Comparison of ENCODE assay signal across 8 cellular contexts in the genomic region with DNA sequence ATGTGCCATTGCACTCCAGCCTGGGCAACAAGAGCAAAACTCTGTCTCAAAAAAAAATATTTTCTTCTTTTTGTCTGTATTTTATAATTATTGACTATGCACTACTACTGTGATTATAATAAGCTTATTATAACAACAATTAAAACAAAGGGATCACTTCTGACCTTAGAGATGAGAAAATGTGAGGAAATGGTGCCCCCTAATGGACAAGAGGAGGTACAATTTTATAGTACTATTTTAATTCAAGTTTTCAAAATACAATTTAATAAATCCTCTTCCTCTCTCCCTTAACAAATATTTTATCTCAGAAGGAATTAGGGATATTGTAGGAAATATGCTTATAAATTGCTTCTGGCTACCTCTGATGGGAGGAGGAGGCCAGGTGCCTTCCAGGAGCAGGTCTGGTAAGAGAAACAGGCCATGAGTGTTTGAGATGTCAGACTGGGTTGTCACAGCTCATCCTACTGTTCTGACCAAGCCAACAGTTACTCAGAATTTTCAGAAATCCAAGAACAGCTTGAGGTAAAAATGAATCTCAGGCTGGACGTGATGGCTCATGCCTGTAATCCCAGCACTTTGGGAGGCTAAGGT. TPM values are rescaled to one million over a fixed set of nuclear protein-coding genes. Genes with fewer than 3 reads are reported as not detected.
DNase-seq lines count a peak whose midpoint lies in the region; ATAC-seq and TF ChIP-seq lines count a peak whose summit lies in the region.

No MANE protein-coding gene starts in this region.

- no peak overlapping the region for H3K27ac Mint-ChIP-seq in Caco-2 (ENCODE audit: unreplicated experiment)
- no peak overlapping the region for H3K27ac Mint-ChIP-seq in progenitor cell of endocrine pancreas

- DNase-seq in Caco-2 (peak in 1 of 2 experiments; percentile 2), HCEC 1CT (peak; percentile 49), fibroblast of mammary gland (ENCODE audit: low read depth) (peak; percentile 49), progenitor cell of endocrine pancreas (ENCODE audit: low spot score, unreplicated experiment) (no peak), islet precursor cell (no peak), NCI-H1048 (lab: John Stamatoyannopoulos, UW) (no peak)

- POLR2A ChIA-PET in Caco-2 (lab: Charles Lee) = no interaction called here

- no peaks in the 10 kb centered on the region for H3K9me3 ChIP-seq in Caco-2

- no peaks in the 10 kb centered on the region for H3K27me3 Mint-ChIP-seq in Caco-2 (ENCODE audit: insufficient read depth, unreplicated experiment)
- H3K27me3 Mint-ChIP-seq in progenitor cell of endocrine pancreas = no peaks in the 10 kb centered on the region

- H3K4me3 Mint-ChIP-seq in Caco-2 (ENCODE audit: unreplicated experiment) = no peak overlapping the region
- H3K4me3 Mint-ChIP-seq in progenitor cell of endocrine pancreas (ENCODE audit: low read depth) = no peak overlapping the region

- BruUV-seq in Caco-2 (replicated peaks; lab: Mats Ljungman, UMichigan) = no TSS peak

- CTCF ChIA-PET in Caco-2 (lab: Charles Lee) = interaction anchor here (0.6 to 1.1 kb wide), 3 partner anchors 132 to 288 kb away, joined by 3 to 10 read pairs (median 3); no protein-coding TSS in a partner anchor

- H3K27me3 ChIP-seq in Caco-2 (replicated peaks; ENCODE audit: control insufficient read depth, insufficient read depth, low read length) = no peaks in the 10 kb centered on the region

- H3K4me1 Mint-ChIP-seq in Caco-2 (ENCODE audit: low read depth, unreplicated experiment) = no peaks in the 10 kb centered on the region
- no peaks in the 10 kb centered on the region for H3K4me1 Mint-ChIP-seq in progenitor cell of endocrine pancreas (ENCODE audit: low read depth)

- H3K4me3 ChIP-seq in Caco-2 (ENCODE audit: low read depth, low read length) (no peak overlapping the region), fibroblast of mammary gland (ENCODE audit: control insufficient read depth, low read depth, low read length) (no peak overlapping the region)

- ATAC-seq in SK-N-SH treated with all-trans-retinoic acid at 6 μM for 48 hours (peak; percentile 37; the same call in 1 of the 3 replicates), HG03196 (IDR thresholded peaks at IDR 0.05; ENCODE audit: unreplicated experiment) (no peak)

- H3K9me3 Mint-ChIP-seq in Caco-2 (ENCODE audit: unreplicated experiment) (no peaks in the 10 kb centered on the region), progenitor cell of endocrine pancreas (ENCODE audit: low read depth) (no peaks in the 10 kb centered on the region)

- no peaks in the 10 kb centered on the region for H3K36me3 ChIP-seq in Caco-2 (ENCODE audit: control insufficient read depth, insufficient read depth, low read length)

- intact Hi-C loops in Caco-2 (cut with micrococcal nuclease; ENCODE audit: unreplicated experiment) = loop anchor here (1.0 kb wide), 1 partner anchor 288 kb away; no protein-coding TSS in a partner anchor

- H3K4me1 ChIP-seq in Caco-2 = no peaks in the 10 kb centered on the region

- H3K36me3 Mint-ChIP-seq in Caco-2 (ENCODE audit: insufficient read depth, unreplicated experiment) = peaks cover 15% of the 10 kb centered on the region
- peaks cover 10% of the 10 kb centered on the region for H3K36me3 Mint-ChIP-seq in progenitor cell of endocrine pancreas (ENCODE audit: insufficient read depth)

- TF ChIP-seq CTCF in Caco-2 (IDR thresholded peaks at IDR 0.05; ENCODE audit: insufficient read depth in 1 of 2, low read depth in 1 of 2, low read length in 1 of 2, severe bottlenecking in 1 of 2, unreplicated experiment in 1 of 2) (peak; percentile 11 to 29), fibroblast of mammary gland (conservative IDR thresholded peaks at IDR 0.05; ENCODE audit: control insufficient read depth, insufficient read depth, low read depth, low read length) (peak; percentile 50), progenitor cell of endocrine pancreas (IDR thresholded peaks at IDR 0.05; ENCODE audit: unreplicated experiment) (peak; percentile 86)

TF ChIP-seq in SK-N-SH treated with all-trans-retinoic acid at 6 μM for 48 hours, 23 proteins besides CTCF, POLR2A, EP300 and RAD21:
- TF ChIP-seq ESRRG (CRISPR knock-in tag; IDR thresholded peaks at IDR 0.05) = no peak
- TF ChIP-seq, protein P1, sequence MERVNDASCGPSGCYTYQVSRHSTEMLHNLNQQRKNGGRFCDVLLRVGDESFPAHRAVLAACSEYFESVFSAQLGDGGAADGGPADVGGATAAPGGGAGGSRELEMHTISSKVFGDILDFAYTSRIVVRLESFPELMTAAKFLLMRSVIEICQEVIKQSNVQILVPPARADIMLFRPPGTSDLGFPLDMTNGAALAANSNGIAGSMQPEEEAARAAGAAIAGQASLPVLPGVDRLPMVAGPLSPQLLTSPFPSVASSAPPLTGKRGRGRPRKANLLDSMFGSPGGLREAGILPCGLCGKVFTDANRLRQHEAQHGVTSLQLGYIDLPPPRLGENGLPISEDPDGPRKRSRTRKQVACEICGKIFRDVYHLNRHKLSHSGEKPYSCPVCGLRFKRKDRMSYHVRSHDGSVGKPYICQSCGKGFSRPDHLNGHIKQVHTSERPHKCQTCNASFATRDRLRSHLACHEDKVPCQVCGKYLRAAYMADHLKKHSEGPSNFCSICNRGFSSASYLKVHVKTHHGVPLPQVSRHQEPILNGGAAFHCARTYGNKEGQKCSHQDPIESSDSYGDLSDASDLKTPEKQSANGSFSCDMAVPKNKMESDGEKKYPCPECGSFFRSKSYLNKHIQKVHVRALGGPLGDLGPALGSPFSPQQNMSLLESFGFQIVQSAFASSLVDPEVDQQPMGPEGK (CRISPR knock-in tag; IDR thresholded peaks at IDR 0.05; ENCODE audit: borderline replicate concordance) = no peak
- TF ChIP-seq ZNF565 (CRISPR knock-in tag; conservative IDR thresholded peaks at IDR 0.05; ENCODE audit: low read depth) = no peak
- TF ChIP-seq ARNTL (CRISPR knock-in tag; IDR thresholded peaks at IDR 0.05; ENCODE audit: borderline replicate concordance, low read depth) = no peak
- no peak for TF ChIP-seq ZFP3 (CRISPR knock-in tag; IDR thresholded peaks at IDR 0.05)

RNA-seq across cellular contexts. Expression of a gene that starts 14.0 kb away (rescaled TPM):
- total RNA-seq in Caco-2 (2022) (37.1 and 41.3 TPM in 2 replicates), progenitor cell of endocrine pancreas (75.2 and 87.4 TPM in 2 replicates)

RNA-seq across cellular contexts. Expression of a gene that starts 31.8 kb away (rescaled TPM):
- total RNA-seq in Caco-2 (2022) = 13.4 and 14.7 TPM in 2 replicates
- 27.2 and 28.0 TPM in 2 replicates for total RNA-seq in progenitor cell of endocrine pancreas

RNA-seq across cellular contexts. Expression of a gene that starts 51.5 kb away (rescaled TPM):
- total RNA-seq in Caco-2 (2022) (19.1 and 20.3 TPM in 2 replicates), progenitor cell of endocrine pancreas (39.8 and 43.2 TPM in 2 replicates)

Comparison
In these comparisons a context has a peak if more than half of its experiments do, and no peak if none do; other contexts are left out.
1. DNase-seq: peak in HCEC 1CT (single experiment) and fibroblast of mammary gland (single experiment); none in progenitor cell of endocrine pancreas (single experiment), islet precursor cell (single experiment) and NCI-H1048 (single experiment).
2. CTCF ChIP-seq: peak in every context shown above with its lines; median percentile 86 in progenitor cell of endocrine pancreas; 50 in fibroblast of mammary gland; 20 in Caco-2.